8 cellular contexts compared by ENCODE assay signal in genomic region chr2:196170202-196170680, GRCh38. TPM values are rescaled to one million over a fixed set of nuclear protein-coding genes. Genes with fewer than 3 reads are reported as not detected.
DNase-seq lines count a peak whose midpoint lies in the region; ATAC-seq and TF ChIP-seq lines count a peak whose summit lies in the region.

No MANE protein-coding gene starts in this region.

- ATAC-seq in left lung, result peak; percentile 49

- no peaks in the 10 kb centered on the region for H3K36me3 ChIP-seq in HUES64 (ENCODE audit: insufficient read depth, low read length)
- H3K36me3 ChIP-seq in SK-N-MC (ENCODE audit: insufficient read depth, low read length), result no peaks in the 10 kb centered on the region
- no peaks in the 10 kb centered on the region for H3K36me3 ChIP-seq in left lung

- H3K27me3 ChIP-seq in HUES64 (ENCODE audit: insufficient read depth, low read length) (peaks cover 36% of the 10 kb centered on the region), left lung (no peaks in the 10 kb centered on the region)

- intact Hi-C loops in left lung (cut with DNase I), result no loop called here

- H3K27ac ChIP-seq in C4-2B (peak overlapping the region; percentile 86), HUES64 (ENCODE audit: low read depth, low read length) (no peak overlapping the region), SK-N-MC (peak overlapping the region; percentile 47; the same call in 1 of the 2 replicates), left lung (peak overlapping the region; percentile 95 to 99), substantia nigra (ENCODE audit: low read depth, low read length, poor library complexity, severe bottlenecking) (peak overlapping the region; percentile 27)

- H3K9me3 ChIP-seq in HUES64 (ENCODE audit: insufficient read depth, low read depth, low read length) (no peaks in the 10 kb centered on the region), SK-N-MC (ENCODE audit: low read depth, low read length) (no peaks in the 10 kb centered on the region), left lung (no peaks in the 10 kb centered on the region)

- H3K9ac ChIP-seq in HUES64 (ENCODE audit: low read depth, low read length) (peak overlapping the region; percentile 82), SK-N-MC (ENCODE audit: insufficient read length) (peak overlapping the region; percentile 90)

- H3K4me1 ChIP-seq in HUES64 (ENCODE audit: insufficient read depth, low read length) (peaks cover 41% of the 10 kb centered on the region), left lung (peaks cover 0 to 44% of the 10 kb centered on the region in 2 donors)

- TF ChIP-seq CTCF in C4-2B (conservative IDR thresholded peaks at IDR 0.05) (no peak), left lung (IDR thresholded peaks at IDR 0.05) (no peak)

- WGBS in HUES64, result 8% methylated on average over 12 of the region's 14 CpGs

- peak; percentile 20 for TF ChIP-seq POLR2A in GM19099 (IDR thresholded peaks at IDR 0.05; ENCODE audit: extremely low read depth, insufficient read length, low read depth)

- H3K4me3 ChIP-seq in HUES64 (ENCODE audit: low read length) (peak overlapping the region; percentile 93), SK-N-MC (peak overlapping the region; percentile 96), left lung (peak overlapping the region; percentile 86 to 87)

- no peak for DNase-seq in SK-N-MC (ENCODE audit: low read depth, low spot score)
- DNase-seq in central memory CD4-positive, alpha-beta T cell, result peak; percentile 71
- peak in 1 of 2 donors; percentile 58 for DNase-seq in left lung
- peak in 2 of 49 donors; percentile 2 to 4 for DNase-seq in substantia nigra (lab: John Stamatoyannopoulos, UW)
- DNase-seq in GOT3 (lab: John Stamatoyannopoulos, UW), result no peak

RNA-seq across cellular contexts. Expression of gene STK17B, which starts 1.1 kb away (rescaled TPM):
- polyA plus RNA-seq in HUES64 (2013, experiment 1 of 2), result 3.5 TPM
- 4.6 TPM for polyA plus RNA-seq in HUES64 (2013, experiment 2 of 2)
- total RNA-seq in left lung, result 10 to 100 TPM; 40.6 to 59.2 TPM
